Comparison of ENCODE assay signal across 8 cellular contexts in genomic region chr9:91151014-91151740, GRCh38.
DNase-seq lines count a peak whose midpoint lies in the region; ATAC-seq and TF ChIP-seq lines count a peak whose summit lies in the region.

No MANE protein-coding gene starts in this region.

- H3K27ac Mint-ChIP-seq in activated naive CD8-positive, alpha-beta T cell = peak overlapping the region; percentile 97
- no peak overlapping the region for H3K27ac Mint-ChIP-seq in mesothelial cell of epicardium

- no peaks in the 10 kb centered on the region for H3K36me3 ChIP-seq in skeletal muscle satellite cell (ENCODE audit: insufficient read depth, low read length)

- H3K4me1 Mint-ChIP-seq in activated naive CD8-positive, alpha-beta T cell (ENCODE audit: low read depth) = peaks cover 65% of the 10 kb centered on the region
- H3K4me1 Mint-ChIP-seq in mesothelial cell of epicardium = no peaks in the 10 kb centered on the region

- H3K27me3 ChIP-seq in skeletal muscle satellite cell (ENCODE audit: control insufficient read depth, insufficient read depth, low read length) = no peaks in the 10 kb centered on the region

- no peaks in the 10 kb centered on the region for H3K27me3 Mint-ChIP-seq in activated naive CD8-positive, alpha-beta T cell
- no peaks in the 10 kb centered on the region for H3K27me3 Mint-ChIP-seq in mesothelial cell of epicardium (ENCODE audit: low read depth)

- H3K9me3 ChIP-seq in skeletal muscle satellite cell (replicated peaks; ENCODE audit: low read length) = no peaks in the 10 kb centered on the region

- no peak for TF ChIP-seq CTCF in mesothelial cell of epicardium (IDR thresholded peaks at IDR 0.05; ENCODE audit: unreplicated experiment)

- H3K4me2 ChIP-seq in skeletal muscle satellite cell (ENCODE audit: low read length) = peak overlapping the region; percentile 15

- H3K36me3 Mint-ChIP-seq in activated naive CD8-positive, alpha-beta T cell = peaks cover 8% of the 10 kb centered on the region
- peaks cover 1% of the 10 kb centered on the region for H3K36me3 Mint-ChIP-seq in mesothelial cell of epicardium

- ATAC-seq in GM19468 (IDR thresholded peaks at IDR 0.05; ENCODE audit: extremely low read depth, unreplicated experiment) (peak; percentile 33), HG03521 (IDR thresholded peaks at IDR 0.05; ENCODE audit: unreplicated experiment) (peak; percentile 71), SK-N-SH treated with all-trans-retinoic acid at 6 μM for 48 hours (no peak)

- peak overlapping the region; percentile 35 for H3K9ac ChIP-seq in skeletal muscle satellite cell (ENCODE audit: low read depth, low read length)

- peak; percentile 96 for DNase-seq in ELR (ENCODE audit: low read depth)
- DNase-seq in mesothelial cell of epicardium (ENCODE audit: low spot score in 2 of 2, unreplicated experiment in 2 of 2) = no peak
- DNase-seq in NCI-H187 treated with DMSO at 0.1 percent for 48 hours (lab: John Stamatoyannopoulos, UW) = no peak

- H3K4me3 ChIP-seq in skeletal muscle satellite cell (ENCODE audit: low read length) = no peak overlapping the region

- H3K4me3 Mint-ChIP-seq in activated naive CD8-positive, alpha-beta T cell = peak overlapping the region; percentile 46
- no peak overlapping the region for H3K4me3 Mint-ChIP-seq in mesothelial cell of epicardium

- peaks cover 3% of the 10 kb centered on the region for H3K4me1 ChIP-seq in skeletal muscle satellite cell (ENCODE audit: control insufficient read depth, insufficient read depth, low read length)

- no peaks in the 10 kb centered on the region for H3K9me3 Mint-ChIP-seq in activated naive CD8-positive, alpha-beta T cell (ENCODE audit: low read depth)
- H3K9me3 Mint-ChIP-seq in mesothelial cell of epicardium = peaks cover 31% of the 10 kb centered on the region

TF ChIP-seq in SK-N-SH treated with all-trans-retinoic acid at 6 μM for 48 hours, 23 proteins besides CTCF, POLR2A, EP300 and RAD21:
- TF ChIP-seq ESRRG (CRISPR knock-in tag; IDR thresholded peaks at IDR 0.05) (no peak), GLIS3 (CRISPR knock-in tag; IDR thresholded peaks at IDR 0.05) (no peak), ZFP3 (CRISPR knock-in tag; IDR thresholded peaks at IDR 0.05) (no peak), CSRNP3 (CRISPR knock-in tag; IDR thresholded peaks at IDR 0.05) (no peak), ZNF70 (CRISPR knock-in tag; IDR thresholded peaks at IDR 0.05) (no peak), SNAI2 (CRISPR knock-in tag; IDR thresholded peaks at IDR 0.05) (no peak), PPARA (CRISPR knock-in tag; IDR thresholded peaks at IDR 0.05; ENCODE audit: borderline replicate concordance) (no peak), ZC3H10 (CRISPR knock-in tag; IDR thresholded peaks at IDR 0.05) (no peak)
